21 cellular contexts compared by ENCODE assay signal in the genomic region with DNA sequence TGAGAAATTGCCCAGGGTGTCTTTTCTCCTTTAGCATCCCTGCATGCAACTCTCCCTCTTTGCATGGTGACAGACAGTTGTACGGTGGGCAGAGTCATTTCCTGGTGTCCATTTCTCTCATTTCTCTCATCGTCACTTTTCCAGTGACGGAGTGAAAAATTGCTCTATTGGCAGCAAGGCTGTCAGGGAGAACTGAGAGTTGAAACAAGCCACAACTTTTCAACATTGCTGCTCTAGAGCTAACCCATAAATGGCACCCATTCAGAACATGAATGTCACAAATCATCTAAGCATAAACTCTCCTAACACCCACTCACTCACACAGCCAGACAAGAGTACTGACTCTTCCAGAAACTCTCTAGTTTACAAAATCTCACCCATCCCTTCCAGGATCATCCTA. TPM values are rescaled to one million over a fixed set of nuclear protein-coding genes. Genes with fewer than 3 reads are reported as not detected.
DNase-seq lines count a peak whose midpoint lies in the region; ATAC-seq, FAIRE-seq and TF ChIP-seq lines count a peak whose summit lies in the region.
"Had no signal": no experiment of that assay in that cellular context is flagged by ENCODE, and none has a peak within 500 bp of the region (broad histone marks: within the 10 kb centered on the region; RNA-seq: fewer than 3 reads in every experiment).

No MANE protein-coding gene starts in this region.

- H3K27ac Mint-ChIP-seq in activated naive CD4-positive, alpha-beta T cell treated with anti-CD3 and anti-CD28 coated beads, Interleukin-2, amount 50 U/mL, for 72 hours = peak overlapping the region in 1 of 2 donors; percentile 56
- H3K27ac Mint-ChIP-seq in activated naive CD4-positive, alpha-beta T cell treated with anti-CD3 and anti-CD28 coated beads, Interleukin-2, amount 10 ng/mL, durations not matched to agents 7 days and 5 days = no peak overlapping the region
- H3K27ac Mint-ChIP-seq in endothelial cell (ENCODE audit: unreplicated experiment) = peak overlapping the region; percentile 62
- H3K27ac Mint-ChIP-seq: CD8-positive, alpha-beta T cell had no signal

- no peak overlapping the region for H3K4me3 Mint-ChIP-seq in activated naive CD4-positive, alpha-beta T cell treated with anti-CD3 and anti-CD28 coated beads, Interleukin-2, amount 10 ng/mL, durations not matched to agents 7 days and 5 days
- H3K4me3 Mint-ChIP-seq in endothelial cell (ENCODE audit: unreplicated experiment) = peak overlapping the region; percentile 35
- H3K4me3 Mint-ChIP-seq: CD8-positive, alpha-beta T cell; IgD-negative memory B cell had no signal

- no peaks in the 10 kb centered on the region; the same call in 1 of the 2 replicates for H3F3A ChIP-seq in GM23248 (ENCODE audit: insufficient read depth)

- no peak overlapping the region for H3K9ac ChIP-seq in GM23248
- H3K9ac ChIP-seq in neuronal stem cell (ENCODE audit: low read depth, low read length, poor library complexity) = no peak overlapping the region
- H3K9ac ChIP-seq: BLaER1 treated with 17β-estradiol and CSF1 and Interleukin-3, amounts not matched to agents 10 nM and 100 nM had no signal

- peaks cover under 1 to 23% of the 10 kb centered on the region in 2 donors for H3K9me3 Mint-ChIP-seq in activated naive CD4-positive, alpha-beta T cell treated with anti-CD3 and anti-CD28 coated beads, Interleukin-2, amount 50 U/mL, for 72 hours
- peaks cover 16% of the 10 kb centered on the region for H3K9me3 Mint-ChIP-seq in activated naive CD4-positive, alpha-beta T cell treated with anti-CD3 and anti-CD28 coated beads, Interleukin-2, amount 10 ng/mL, durations not matched to agents 7 days and 5 days
- H3K9me3 Mint-ChIP-seq in endothelial cell (ENCODE audit: unreplicated experiment) = no peaks in the 10 kb centered on the region

- H3K79me2 ChIP-seq in GM23248 (ENCODE audit: insufficient read depth) = no peaks in the 10 kb centered on the region

- H4K91ac ChIP-seq in neuronal stem cell (ENCODE audit: low read depth, low read length, poor library complexity) = no peak overlapping the region

- H3K4ac ChIP-seq in neuronal stem cell (ENCODE audit: low read length) = no peak overlapping the region

- H3K9me2 ChIP-seq in GM23248 (ENCODE audit: insufficient read depth) = no peaks in the 10 kb centered on the region

- WGBS in GM23248 (ENCODE audit: low coverage in 1 of 2, low lambda C conversion rate in 2 of 2, missing lambda C conversion rate in 2 of 2), 2 experiments = 7 to 15% methylated on average over 3 of the region's 3 CpGs
- no CpG with 5 or more reads among the region's 3 CpGs for WGBS in neuronal stem cell (ENCODE audit: extremely low coverage in 2 of 2, insufficient read length in 2 of 2, insufficient replicate concordance in 1 of 2), 2 donors

- no peak overlapping the region for H2BK15ac ChIP-seq in neuronal stem cell (ENCODE audit: low read length)

- DNase-seq in activated naive CD4-positive, alpha-beta T cell treated with anti-CD3 and anti-CD28 coated beads, Interleukin-2, amount 50 U/mL, for 72 hours (ENCODE audit: low spot score in 2 of 2) = no peak
- no peak for DNase-seq in activated naive CD4-positive, alpha-beta T cell treated with anti-CD3 and anti-CD28 coated beads, Interleukin-2, amount 10 ng/mL, durations not matched to agents 7 days and 5 days
- peak; percentile 6 for DNase-seq in GM23248
- DNase-seq in endothelial cell (ENCODE audit: low spot score) = no peak
- no peak for DNase-seq in urothelium cell line (ENCODE audit: low spot score)
- DNase-seq in RWPE1 (ENCODE audit: low spot score) = no peak
- no peak for DNase-seq in neuronal stem cell (ENCODE audit: low spot score)
- DNase-seq: CD8-positive, alpha-beta T cell; DMS53; EL; GOT3; MM.1S; NCI-H1105 treated with DMSO at 0.1 percent for 48 hours; NCI-H1694; Right ventricle myocardium superior; SW 1271 had no signal

- no peak overlapping the region for H2BK5ac ChIP-seq in neuronal stem cell (ENCODE audit: low read length)

- H3K9me3 ChIP-seq in GM23248 (ENCODE audit: low read depth) (no peaks in the 10 kb centered on the region), neuronal stem cell (replicated peaks in 1 of 2; ENCODE audit: control insufficient read depth in 2 of 2, insufficient read depth in 1 of 2, low read depth in 1 of 2, low read length in 2 of 2) (peaks cover 1 to 2% of the 10 kb centered on the region in 2 donors)

- peak; percentile 30 for FAIRE-seq in urothelium cell line (lab: Jason Lieb, UNC)
- FAIRE-seq: A204.1 had no signal

- peaks cover 20% of the 10 kb centered on the region for H3K4me1 Mint-ChIP-seq in activated naive CD4-positive, alpha-beta T cell treated with anti-CD3 and anti-CD28 coated beads, Interleukin-2, amount 10 ng/mL, durations not matched to agents 7 days and 5 days
- peaks cover 17% of the 10 kb centered on the region for H3K4me1 Mint-ChIP-seq in endothelial cell (ENCODE audit: unreplicated experiment)
- H3K4me1 Mint-ChIP-seq: IgD-negative memory B cell had no signal

- H3K27ac ChIP-seq in GM23248 (no peak overlapping the region), RWPE1 (no peak overlapping the region), neuronal stem cell (replicated peaks; ENCODE audit: low read length) (no peak overlapping the region)
- H3K27ac ChIP-seq: BLaER1 treated with 17β-estradiol and CSF1 and Interleukin-3, amounts not matched to agents 10 nM and 100 nM had no signal

- in situ Hi-C loops in GM23248 (cut with MboI) = no loop called here

- CTCF ChIA-PET in activated naive CD4-positive, alpha-beta T cell treated with anti-CD3 and anti-CD28 coated beads, Interleukin-2, amount 10 ng/mL, durations not matched to agents 7 days and 5 days (lab: Charles Lee) = no interaction called here
- CTCF ChIA-PET in RWPE1 (lab: Yijun Ruan, JAX) = no interaction called here

- H4K20me1 ChIP-seq in GM23248 (ENCODE audit: insufficient read depth) = no peaks in the 10 kb centered on the region
- H4K20me1 ChIP-seq: BLaER1 treated with 17β-estradiol and CSF1 and Interleukin-3, amounts not matched to agents 10 nM and 100 nM had no signal

- no peak overlapping the region for H2BK120ac ChIP-seq in neuronal stem cell (ENCODE audit: low read depth, low read length)

- H2AK5ac ChIP-seq in neuronal stem cell (ENCODE audit: low read depth, low read length) = no peak overlapping the region

- no peak overlapping the region for H3K23ac ChIP-seq in neuronal stem cell (ENCODE audit: low read depth, low read length, poor library complexity)

- H3K4me1 ChIP-seq in GM23248 (ENCODE audit: insufficient read depth) (no peaks in the 10 kb centered on the region), neuronal stem cell (ENCODE audit: control insufficient read depth in 2 of 2, insufficient read depth in 1 of 2, low read depth in 1 of 2, low read length in 2 of 2) (no peaks in the 10 kb centered on the region)

- H3K27me3 ChIP-seq in GM23248 (replicated peaks; ENCODE audit: insufficient read depth) (no peaks in the 10 kb centered on the region), neuronal stem cell (ENCODE audit: control insufficient read depth in 3 of 3, insufficient read depth in 3 of 3, low read depth in 1 of 3, low read length in 3 of 3) (no peaks in the 10 kb centered on the region)
- H3K27me3 ChIP-seq: BLaER1 treated with 17β-estradiol and CSF1 and Interleukin-3, amounts not matched to agents 10 nM and 100 nM had no signal

- H3K18ac ChIP-seq in neuronal stem cell (ENCODE audit: low read length) = no peak overlapping the region

- TF ChIP-seq CTCF in endothelial cell (IDR thresholded peaks at IDR 0.05; ENCODE audit: unreplicated experiment) = no peak
- TF ChIP-seq CTCF in RWPE1 (conservative IDR thresholded peaks at IDR 0.05; ENCODE audit: low read depth) = no peak

- peaks cover 29 to 83% of the 10 kb centered on the region in 2 donors for H3K36me3 Mint-ChIP-seq in activated naive CD4-positive, alpha-beta T cell treated with anti-CD3 and anti-CD28 coated beads, Interleukin-2, amount 50 U/mL, for 72 hours
- H3K36me3 Mint-ChIP-seq in activated naive CD4-positive, alpha-beta T cell treated with anti-CD3 and anti-CD28 coated beads, Interleukin-2, amount 10 ng/mL, durations not matched to agents 7 days and 5 days = peaks cover 37% of the 10 kb centered on the region
- peaks cover 5% of the 10 kb centered on the region for H3K36me3 Mint-ChIP-seq in endothelial cell (ENCODE audit: low read depth, unreplicated experiment)

- ATAC-seq in activated naive CD4-positive, alpha-beta T cell treated with anti-CD3 and anti-CD28 coated beads, Interleukin-2, amount 50 U/mL, for 72 hours = peak; percentile 71 to 82
- ATAC-seq in HG03378 (IDR thresholded peaks at IDR 0.05; ENCODE audit: unreplicated experiment) = no peak
- ATAC-seq: CD8-positive, alpha-beta T cell; Panc1 had no signal

- H3K79me1 ChIP-seq in neuronal stem cell (ENCODE audit: low read depth, low read length) = no peaks in the 10 kb centered on the region

- H3K4me2 ChIP-seq in GM23248 (ENCODE audit: unreplicated experiment) (no peak overlapping the region), neuronal stem cell (ENCODE audit: insufficient read depth, low read length, poor library complexity, severe bottlenecking) (no peak overlapping the region)
- H3K4me2 ChIP-seq: BLaER1 treated with 17β-estradiol and CSF1 and Interleukin-3, amounts not matched to agents 10 nM and 100 nM had no signal

- H3K4me3 ChIP-seq in GM23248 (no peak overlapping the region), neuronal stem cell (ENCODE audit: low read length in 2 of 2) (no peak overlapping the region)
- H3K4me3 ChIP-seq: BLaER1 treated with 17β-estradiol and CSF1 and Interleukin-3, amounts not matched to agents 10 nM and 100 nM had no signal

- H4K8ac ChIP-seq in neuronal stem cell (ENCODE audit: low read depth, low read length) = no peak overlapping the region

- POLR2A ChIA-PET in RWPE1 (lab: Yijun Ruan, JAX; ENCODE audit: low non-redundant PET) = no interaction called here

- no peaks in the 10 kb centered on the region for H3K27me3 Mint-ChIP-seq in activated naive CD4-positive, alpha-beta T cell treated with anti-CD3 and anti-CD28 coated beads, Interleukin-2, amount 10 ng/mL, durations not matched to agents 7 days and 5 days
- H3K27me3 Mint-ChIP-seq in endothelial cell (ENCODE audit: unreplicated experiment) = peaks cover 1% of the 10 kb centered on the region

- H3K36me3 ChIP-seq in GM23248 (ENCODE audit: low read depth) (no peaks in the 10 kb centered on the region), neuronal stem cell (replicated peaks in 1 of 2; ENCODE audit: control insufficient read depth in 2 of 2, insufficient read depth in 2 of 2, low read length in 2 of 2) (no peaks in the 10 kb centered on the region)
- H3K36me3 ChIP-seq: BLaER1 treated with 17β-estradiol and CSF1 and Interleukin-3, amounts not matched to agents 10 nM and 100 nM had no signal

- H3K14ac ChIP-seq in neuronal stem cell (ENCODE audit: low read length) = no peak overlapping the region

- H2AFZ ChIP-seq in GM23248 (no peak overlapping the region), neuronal stem cell (ENCODE audit: low read length) (no peak overlapping the region)

- H2BK12ac ChIP-seq in neuronal stem cell (ENCODE audit: low read length) = no peak overlapping the region

RNA-seq across cellular contexts. Expression of gene ZC3H8, which starts 55.7 kb away (rescaled TPM):
- 10 to 100 TPM; 23.7 to 44.1 TPM for total RNA-seq in activated naive CD4-positive, alpha-beta T cell treated with anti-CD3 and anti-CD28 coated beads, Interleukin-2, amount 50 U/mL, for 72 hours
- 0.51 and 2.7 TPM in 2 replicates for total RNA-seq in GM23248 (2014; rRNA removed; shearing (Covaris generic))
- polyA plus RNA-seq in GM23248 (2016; fragmentation: Nextera tagmentation; extraction: Ambion mirVana) = 7.0 and 9.5 TPM in 2 replicates
- total RNA-seq in endothelial cell (ENCODE audit: unreplicated experiment) = 6.1 TPM
- polyA plus RNA-seq in neuronal stem cell (2013, experiment 1 of 2) = 25.2 TPM
- polyA plus RNA-seq in neuronal stem cell (2013, experiment 2 of 2) = 24.5 TPM
